Comparison of ENCODE assay signal across 1 cellular context in the genomic region with DNA sequence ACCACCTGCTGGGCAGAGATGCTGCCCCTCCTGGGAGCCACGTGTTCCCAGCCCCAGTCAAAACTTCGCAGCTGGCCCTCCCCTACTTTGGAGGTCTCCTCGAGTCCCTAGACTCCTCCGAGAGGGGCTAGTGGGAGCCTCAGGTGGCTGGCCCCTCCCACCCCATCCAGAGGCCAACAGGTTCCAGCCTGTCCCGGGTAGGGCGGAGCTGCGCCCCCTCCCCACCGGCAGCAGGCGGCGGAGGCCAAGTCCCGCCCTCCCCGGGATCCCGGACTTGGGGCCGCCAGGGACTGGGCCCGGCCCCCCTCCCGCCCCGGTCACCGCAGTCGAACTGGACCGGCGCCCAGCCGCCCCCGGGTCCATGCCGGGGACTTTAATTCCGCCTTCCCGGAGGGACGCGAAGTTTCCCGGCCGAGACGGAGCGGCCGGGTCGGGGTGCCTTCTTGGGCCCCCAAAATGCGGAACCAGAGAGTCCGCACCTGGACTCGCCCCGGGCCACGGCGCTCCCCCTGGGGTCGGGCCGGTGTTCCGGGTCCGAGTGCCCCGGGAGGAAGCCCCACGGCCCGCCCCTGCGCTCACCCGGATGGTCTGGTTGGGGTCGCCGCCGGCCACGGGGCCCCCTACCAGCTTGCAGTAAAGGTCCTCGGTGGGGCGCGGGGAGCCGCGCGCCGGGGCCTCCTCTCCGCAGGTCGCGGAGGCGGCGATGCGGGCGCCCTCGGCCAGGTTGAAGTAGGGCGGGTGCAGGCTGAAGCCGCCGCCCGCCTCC.
A peak's percentile ranks its signal among the peaks of the same experiment; 100 is the strongest.
TF ChIP-seq lines count a peak whose summit lies in the region.

No MANE protein-coding gene starts in this region.

TF ChIP-seq in HepG2, 621 proteins besides CTCF, POLR2A, EP300 and RAD21 (continued from another document):
- TF ChIP-seq CEBPZ (IDR thresholded peaks at IDR 0.05; ENCODE audit: low read length), result no peak
- 0 out of 2 replicates have a peak, but pooled peaks have one; percentile 14 for TF ChIP-seq ZSCAN9 (CRISPR knock-in tag; IDR thresholded peaks at IDR 0.05; ENCODE audit: borderline replicate concordance)
